8 cellular contexts compared by ENCODE assay signal in genomic region chrX:65821721-65822496, GRCh38.
DNase-seq lines count a peak whose midpoint lies in the region; ATAC-seq, FAIRE-seq and TF ChIP-seq lines count a peak whose summit lies in the region.

No MANE protein-coding gene starts in this region.

- FAIRE-seq in keratinocyte (lab: Jason Lieb, UNC): no peak

- intact Hi-C loops in IMR-90 (cut with micrococcal nuclease): no loop called here
- intact Hi-C loops in activated T-helper 2 cell treated with anti-CD3 and anti-CD28 coated beads, Interferon-gamma antibody, Interleukin-2, Interleukin-4, amounts not matched to agents 10 μg/mL and 5 μg/mL and 100 μg/mL, durations not matched to agents 14 hours and 24 hours and 36 hours (cut with micrococcal nuclease): no loop called here

- dilution Hi-C loops in IMR-90 (cut with HindIII; ENCODE audit: low sequenced_read_pairs, unreplicated experiment) (no loop called here), keratinocyte (cut with MboI; ENCODE audit: extremely low pct_ligation_motif_present, low sequenced_read_pairs) (no loop called here)

- WGBS in IMR-90 (ENCODE audit: extremely low coverage in 2 of 2, insufficient read length in 1 of 2), 2 experiments: 38% methylated on average over 15 of the region's 48 CpGs; no CpG with 5 or more reads in 1 of the 2 experiments

- no peak overlapping the region for H4K5ac ChIP-seq in IMR-90 (ENCODE audit: low read depth, low read length)

- H3K27ac Mint-ChIP-seq in activated T-helper 2 cell treated with anti-CD3 and anti-CD28 coated beads, Interferon-gamma antibody, Interleukin-2, Interleukin-4, amounts not matched to agents 10 μg/mL and 5 μg/mL and 100 μg/mL, durations not matched to agents 14 hours and 24 hours and 36 hours: no peak overlapping the region
- H3K27ac Mint-ChIP-seq in stimulated activated naive CD8-positive, alpha-beta T cell treated with anti-CD3 and anti-CD28 coated beads, Interleukin-15, Interleukin-2, amounts not matched to agents 100 ng/mL and 50 ng/mL, for 24 hours: peak overlapping the region; percentile 70

- POLR2A ChIA-PET in IMR-90 (lab: Charles Lee; ENCODE audit: unreplicated experiment): no interaction called here

- H3K79me1 ChIP-seq in IMR-90 (ENCODE audit: low read depth in 1 of 2, low read length in 2 of 2): no peaks in the 10 kb centered on the region

- H3K4me3 ChIP-seq in IMR-90 (ENCODE audit: insufficient read depth, low read depth, low read length) (peak overlapping the region; percentile 21), keratinocyte (ENCODE audit: control insufficient read depth in 2 of 3, extremely low read depth in 1 of 3, insufficient read depth in 2 of 3, low read depth in 1 of 3, low read length in 3 of 3) (peak overlapping the region in 1 of 3 experiments; percentile 20), osteoblast (ENCODE audit: insufficient read depth, low read length) (no peak overlapping the region)

- H3K23ac ChIP-seq in IMR-90 (ENCODE audit: low read depth, low read length): no peak overlapping the region

- no peak overlapping the region for H2BK15ac ChIP-seq in IMR-90 (ENCODE audit: low read depth, low read length)

- H4K8ac ChIP-seq in IMR-90 (ENCODE audit: low read depth in 2 of 2, low read length in 2 of 2): no peak overlapping the region

- ATAC-seq in GM19025 (IDR thresholded peaks at IDR 0.05; ENCODE audit: low read depth, unreplicated experiment) (peak; percentile 73), IMR-90 (ENCODE audit: low read depth) (no peak), GM18517 (IDR thresholded peaks at IDR 0.05; ENCODE audit: unreplicated experiment) (no peak)

- H2BK5ac ChIP-seq in IMR-90 (ENCODE audit: low read depth, low read length, poor library complexity, severe bottlenecking): no peak overlapping the region

- H3K36me3 Mint-ChIP-seq in activated T-helper 2 cell treated with anti-CD3 and anti-CD28 coated beads, Interferon-gamma antibody, Interleukin-2, Interleukin-4, amounts not matched to agents 10 μg/mL and 5 μg/mL and 100 μg/mL, durations not matched to agents 14 hours and 24 hours and 36 hours (ENCODE audit: low read depth): no peaks in the 10 kb centered on the region
- no peaks in the 10 kb centered on the region for H3K36me3 Mint-ChIP-seq in stimulated activated naive CD8-positive, alpha-beta T cell treated with anti-CD3 and anti-CD28 coated beads, Interleukin-15, Interleukin-2, amounts not matched to agents 100 ng/mL and 50 ng/mL, for 24 hours (ENCODE audit: low read depth)

- H3K9me1 ChIP-seq in IMR-90 (ENCODE audit: insufficient read depth, low read length) (no peaks in the 10 kb centered on the region), keratinocyte (ENCODE audit: control insufficient read depth, extremely low read depth, insufficient read depth, low read length) (no peaks in the 10 kb centered on the region)

- TF ChIP-seq RAD21 in IMR-90 (IDR thresholded peaks at IDR 0.05; ENCODE audit: low read length): no peak

- DNase-seq in IMR-90 (no peak), keratinocyte (ENCODE audit: low read depth, low spot score) (no peak), NCI-H526 treated with DMSO at 0.1 percent for 48 hours (lab: John Stamatoyannopoulos, UW) (no peak), osteoblast (ENCODE audit: insufficient read length, low spot score, missing footprints) (no peak)
- peak; percentile 9 for DNase-seq in activated T-helper 2 cell treated with anti-CD3 and anti-CD28 coated beads, Interferon-gamma antibody, Interleukin-2, Interleukin-4, amounts not matched to agents 10 μg/mL and 5 μg/mL and 100 μg/mL, durations not matched to agents 14 hours and 24 hours and 36 hours (ENCODE audit: low spot score)

- peaks cover 8% of the 10 kb centered on the region for H3K4me1 Mint-ChIP-seq in activated T-helper 2 cell treated with anti-CD3 and anti-CD28 coated beads, Interferon-gamma antibody, Interleukin-2, Interleukin-4, amounts not matched to agents 10 μg/mL and 5 μg/mL and 100 μg/mL, durations not matched to agents 14 hours and 24 hours and 36 hours (ENCODE audit: low read depth)
- H3K4me1 Mint-ChIP-seq in stimulated activated naive CD8-positive, alpha-beta T cell treated with anti-CD3 and anti-CD28 coated beads, Interleukin-15, Interleukin-2, amounts not matched to agents 100 ng/mL and 50 ng/mL, for 24 hours (ENCODE audit: low read depth): peaks cover 8% of the 10 kb centered on the region

- BruUV-seq in IMR-90 (replicated peaks; lab: Mats Ljungman, UMichigan): no TSS peak

- H2AK5ac ChIP-seq in IMR-90 (ENCODE audit: low read depth, low read length): no peak overlapping the region

- H4K91ac ChIP-seq in IMR-90 (ENCODE audit: insufficient read depth, low read depth, low read length): no peak overlapping the region

- TF ChIP-seq CTCF in IMR-90 (conservative IDR thresholded peaks at IDR 0.05; ENCODE audit: low read depth, low read length) (no peak), keratinocyte (optimal IDR thresholded peaks at IDR 0.05 in 1 of 3, IDR thresholded peaks at IDR 0.05 in 1 of 3, conservative IDR thresholded peaks at IDR 0.05 in 1 of 3; ENCODE audit: extremely low read depth in 1 of 3, insufficient read depth in 2 of 3, low read length in 3 of 3) (no peak), osteoblast (IDR thresholded peaks at IDR 0.05; ENCODE audit: extremely low read depth, low read depth, low read length) (no peak)

- H3K4me1 ChIP-seq in IMR-90 (ENCODE audit: control insufficient read depth, insufficient read depth, low read length) (no peaks in the 10 kb centered on the region), keratinocyte (ENCODE audit: control insufficient read depth, extremely low read depth, insufficient read depth, low read length) (no peaks in the 10 kb centered on the region), osteoblast (ENCODE audit: insufficient read depth, low read length) (no peaks in the 10 kb centered on the region)

- H3K79me2 ChIP-seq in keratinocyte (ENCODE audit: control insufficient read depth, insufficient read depth, low read length) (no peaks in the 10 kb centered on the region), osteoblast (ENCODE audit: insufficient read depth, low read length) (no peaks in the 10 kb centered on the region)

- no peaks in the 10 kb centered on the region for H3K9me3 Mint-ChIP-seq in activated T-helper 2 cell treated with anti-CD3 and anti-CD28 coated beads, Interferon-gamma antibody, Interleukin-2, Interleukin-4, amounts not matched to agents 10 μg/mL and 5 μg/mL and 100 μg/mL, durations not matched to agents 14 hours and 24 hours and 36 hours
- no peaks in the 10 kb centered on the region for H3K9me3 Mint-ChIP-seq in stimulated activated naive CD8-positive, alpha-beta T cell treated with anti-CD3 and anti-CD28 coated beads, Interleukin-15, Interleukin-2, amounts not matched to agents 100 ng/mL and 50 ng/mL, for 24 hours

- no peak overlapping the region for H2BK20ac ChIP-seq in IMR-90 (ENCODE audit: low read depth, low read length)

- H3K4me3 Mint-ChIP-seq in activated T-helper 2 cell treated with anti-CD3 and anti-CD28 coated beads, Interferon-gamma antibody, Interleukin-2, Interleukin-4, amounts not matched to agents 10 μg/mL and 5 μg/mL and 100 μg/mL, durations not matched to agents 14 hours and 24 hours and 36 hours (ENCODE audit: low read depth): peak overlapping the region; percentile 60
- peak overlapping the region; percentile 68 for H3K4me3 Mint-ChIP-seq in stimulated activated naive CD8-positive, alpha-beta T cell treated with anti-CD3 and anti-CD28 coated beads, Interleukin-15, Interleukin-2, amounts not matched to agents 100 ng/mL and 50 ng/mL, for 24 hours

- no peak overlapping the region for H3K14ac ChIP-seq in IMR-90 (replicated peaks; ENCODE audit: low read depth, low read length)

- H3K9ac ChIP-seq in IMR-90 (ENCODE audit: low read depth, low read length) (no peak overlapping the region), keratinocyte (ENCODE audit: control insufficient read depth, extremely low read depth, insufficient read depth, low read length) (no peak overlapping the region)

- peaks cover 14% of the 10 kb centered on the region for H3K27me3 Mint-ChIP-seq in activated T-helper 2 cell treated with anti-CD3 and anti-CD28 coated beads, Interferon-gamma antibody, Interleukin-2, Interleukin-4, amounts not matched to agents 10 μg/mL and 5 μg/mL and 100 μg/mL, durations not matched to agents 14 hours and 24 hours and 36 hours (ENCODE audit: low read depth)
- H3K27me3 Mint-ChIP-seq in stimulated activated naive CD8-positive, alpha-beta T cell treated with anti-CD3 and anti-CD28 coated beads, Interleukin-15, Interleukin-2, amounts not matched to agents 100 ng/mL and 50 ng/mL, for 24 hours: peaks cover 3% of the 10 kb centered on the region

- no peak overlapping the region for H3K18ac ChIP-seq in IMR-90 (ENCODE audit: low read depth, low read length)

- H3K4me2 ChIP-seq in IMR-90 (ENCODE audit: low read depth, low read length) (peak overlapping the region; percentile 15; the same call in 1 of the 2 replicates), keratinocyte (ENCODE audit: control insufficient read depth, extremely low read depth, insufficient read depth, low read depth, low read length) (peak overlapping the region; percentile 67), osteoblast (ENCODE audit: insufficient read depth, low read length) (no peak overlapping the region)

- no peak overlapping the region for H3K4ac ChIP-seq in IMR-90 (ENCODE audit: low read depth, low read length)

- TF ChIP-seq POLR2A in IMR-90 (IDR thresholded peaks at IDR 0.05; ENCODE audit: low read depth, low read length): no peak

- H3K27me3 ChIP-seq in IMR-90 (ENCODE audit: control insufficient read depth, insufficient read depth, low read length) (peaks cover 7% of the 10 kb centered on the region), keratinocyte (ENCODE audit: control insufficient read depth, extremely low read depth, insufficient read depth, low read length) (no peaks in the 10 kb centered on the region), osteoblast (ENCODE audit: insufficient read depth, low read length) (peaks cover 2% of the 10 kb centered on the region)

- H4K20me1 ChIP-seq in IMR-90 (ENCODE audit: insufficient read depth, low read length): no peaks in the 10 kb centered on the region
- H4K20me1 ChIP-seq in keratinocyte (ENCODE audit: control insufficient read depth, extremely low read depth, insufficient read depth, low read length): no peaks in the 10 kb centered on the region
- no peaks in the 10 kb centered on the region for H4K20me1 ChIP-seq in osteoblast (ENCODE audit: insufficient read depth, low read length)

- in situ Hi-C loops in IMR-90 (cut with MboI; ENCODE audit: low sequenced_read_pairs): no loop called here

- H3K27ac ChIP-seq in IMR-90 (ENCODE audit: insufficient read depth, low read length) (no peak overlapping the region), keratinocyte (ENCODE audit: control insufficient read depth, insufficient read depth, low read length) (no peak overlapping the region), osteoblast (ENCODE audit: low read depth, low read length) (no peak overlapping the region)

- H2BK120ac ChIP-seq in IMR-90 (ENCODE audit: low read depth, low read length): no peak overlapping the region

- CTCF ChIA-PET in IMR-90 (lab: Yijun Ruan, JAX): no interaction called here

- no peaks in the 10 kb centered on the region for H3K9me3 ChIP-seq in IMR-90 (ENCODE audit: control insufficient read depth, insufficient read depth, low read length)
- H3K9me3 ChIP-seq in keratinocyte (ENCODE audit: control insufficient read depth, low read depth, low read length): no peaks in the 10 kb centered on the region
- no peaks in the 10 kb centered on the region for H3K9me3 ChIP-seq in osteoblast (ENCODE audit: low read depth, low read length)

- H3K36me3 ChIP-seq in IMR-90 (ENCODE audit: control insufficient read depth, insufficient read depth, low read length): no peaks in the 10 kb centered on the region
- H3K36me3 ChIP-seq in keratinocyte (ENCODE audit: control insufficient read depth in 2 of 2, extremely low read depth in 1 of 2, insufficient read depth in 2 of 2, low read length in 2 of 2): no peaks in the 10 kb centered on the region
- no peaks in the 10 kb centered on the region for H3K36me3 ChIP-seq in osteoblast (ENCODE audit: insufficient read depth, low read length)

- no peak overlapping the region for H3K56ac ChIP-seq in IMR-90 (ENCODE audit: extremely low read depth, insufficient read depth, low read length)

- H2AK9ac ChIP-seq in IMR-90 (replicated peaks; ENCODE audit: low read depth, low read length, poor library complexity): no peak overlapping the region

- no peak overlapping the region for H2AFZ ChIP-seq in IMR-90 (replicated peaks; ENCODE audit: low read length, poor library complexity)
- H2AFZ ChIP-seq in keratinocyte (ENCODE audit: control insufficient read depth, low read length): peak overlapping the region; percentile 37
- no peak overlapping the region for H2AFZ ChIP-seq in osteoblast (ENCODE audit: low read length)
